10 cellular contexts compared by ENCODE assay signal in genomic region chr22:43293661-43294392, GRCh38. TPM values are rescaled to one million over a fixed set of nuclear protein-coding genes. Genes with fewer than 3 reads are reported as not detected.
DNase-seq lines count a peak whose midpoint lies in the region; ATAC-seq and TF ChIP-seq lines count a peak whose summit lies in the region.
"Had no signal": no experiment of that assay in that cellular context is flagged by ENCODE, and none has a peak within 500 bp of the region (broad histone marks: within the 10 kb centered on the region; RNA-seq: fewer than 3 reads in every experiment).

No MANE protein-coding gene starts in this region.

- WGBS in endodermal cell (ENCODE audit: insufficient coverage in 1 of 2, insufficient read length in 1 of 2), 2 experiments = 86 to 89% methylated on average over 15 of the region's 15 CpGs

- H3K4me1 ChIP-seq in endodermal cell (ENCODE audit: control insufficient read depth, insufficient read depth, low read length) (no peaks in the 10 kb centered on the region), OCI-LY7 (ENCODE audit: insufficient read depth, low read length, poor library complexity, severe bottlenecking) (no peaks in the 10 kb centered on the region)

- H3K36me3 Mint-ChIP-seq in endodermal cell (ENCODE audit: low read depth) (no peaks in the 10 kb centered on the region), neural crest cell (ENCODE audit: low read depth) (no peaks in the 10 kb centered on the region)

- H3K4me2 ChIP-seq in OCI-LY7 (ENCODE audit: low read length) = no peak overlapping the region

- CTCF ChIA-PET in OCI-LY7 (lab: Charles Lee; ENCODE audit: unreplicated experiment) = no interaction called here
- CTCF ChIA-PET in RWPE1 (lab: Yijun Ruan, JAX) = no interaction called here

- ATAC-seq in GM18867 (IDR thresholded peaks at IDR 0.05; ENCODE audit: unreplicated experiment) = no peak

- in situ Hi-C loops in Caki2 (cut with HindIII; ENCODE audit: low pct_unique_long_range_greater_than_20kb, low sequenced_read_pairs) = no loop called here

- H3K27ac Mint-ChIP-seq in endodermal cell = peak overlapping the region; percentile 82
- H3K27ac Mint-ChIP-seq in neural crest cell (ENCODE audit: unreplicated experiment) = peak overlapping the region; percentile 57

- peak overlapping the region; percentile 6 for H3K9ac ChIP-seq in endodermal cell (ENCODE audit: extremely low read depth, low read length, poor library complexity, severe bottlenecking)

- H3K4me3 Mint-ChIP-seq in endodermal cell (no peak overlapping the region), neural crest cell (no peak overlapping the region)

- H3K9me3 ChIP-seq in endodermal cell (ENCODE audit: control insufficient read depth, low read length) (no peaks in the 10 kb centered on the region), OCI-LY7 (ENCODE audit: low read length) (no peaks in the 10 kb centered on the region)
- H3K9me3 ChIP-seq: neutrophil had no signal

- H3K9me3 Mint-ChIP-seq in endodermal cell (no peaks in the 10 kb centered on the region), neural crest cell (no peaks in the 10 kb centered on the region)

- no peaks in the 10 kb centered on the region for H3K79me2 ChIP-seq in OCI-LY7 (ENCODE audit: insufficient read depth, low read depth, low read length)

- H3K27me3 Mint-ChIP-seq in endodermal cell (ENCODE audit: insufficient read depth) (peaks cover 1% of the 10 kb centered on the region), neural crest cell (ENCODE audit: low read depth) (no peaks in the 10 kb centered on the region)

- no TSS peak for BruUV-seq in OCI-LY7 (replicated peaks; lab: Mats Ljungman, UMichigan)

- TF ChIP-seq CTCF in endodermal cell (conservative IDR thresholded peaks at IDR 0.05) = no peak
- no peak for TF ChIP-seq CTCF in neural crest cell (conservative IDR thresholded peaks at IDR 0.05)
- no peak for TF ChIP-seq CTCF in OCI-LY7 (conservative IDR thresholded peaks at IDR 0.05; ENCODE audit: low read length)
- TF ChIP-seq CTCF in RWPE1 (conservative IDR thresholded peaks at IDR 0.05; ENCODE audit: low read depth) = no peak

- H4K20me1 ChIP-seq in OCI-LY7 (ENCODE audit: insufficient read depth, low read length) = no peaks in the 10 kb centered on the region

- H3K27me3 ChIP-seq in endodermal cell (ENCODE audit: control insufficient read depth, insufficient read depth, low read length, poor library complexity, severe bottlenecking) = no peaks in the 10 kb centered on the region

- H3K4me1 Mint-ChIP-seq in endodermal cell (peaks cover 7% of the 10 kb centered on the region), neural crest cell (peaks cover 34% of the 10 kb centered on the region)

- H3K36me3 ChIP-seq in endodermal cell (ENCODE audit: control insufficient read depth, insufficient read depth, low read length) (no peaks in the 10 kb centered on the region), OCI-LY7 (ENCODE audit: insufficient read depth, low read length) (no peaks in the 10 kb centered on the region)
- H3K36me3 ChIP-seq: neutrophil had no signal

- H3K4me3 ChIP-seq in endodermal cell (ENCODE audit: low read length) (no peak overlapping the region), OCI-LY7 (ENCODE audit: low read depth, low read length, poor library complexity, severe bottlenecking) (no peak overlapping the region)

- POLR2A ChIA-PET in OCI-LY7 (lab: Charles Lee) (no interaction called here), RWPE1 (lab: Yijun Ruan, JAX; ENCODE audit: low non-redundant PET) (no interaction called here)

- H3K27ac ChIP-seq in endodermal cell (ENCODE audit: low read depth, low read length) = no peak overlapping the region
- no peak overlapping the region for H3K27ac ChIP-seq in OCI-LY7 (ENCODE audit: low read depth, low read length, poor library complexity, severe bottlenecking)
- H3K27ac ChIP-seq in RWPE1 = no peak overlapping the region
- H3K27ac ChIP-seq: neutrophil had no signal

- H2AFZ ChIP-seq in OCI-LY7 (ENCODE audit: low read length) = no peak overlapping the region

- intact Hi-C loops in OCI-LY7 (cut with micrococcal nuclease; ENCODE audit: unreplicated experiment) = no loop called here

- DNase-seq in Caki2 (ENCODE audit: low read depth) = peak; percentile 76
- peak; percentile 67 for DNase-seq in NCI-H2171 treated with DMSO at 0.1 percent for 48 hours (lab: John Stamatoyannopoulos, UW)
- no peak for DNase-seq in endodermal cell
- DNase-seq in neural crest cell (ENCODE audit: low read depth, low spot score) = no peak
- no peak for DNase-seq in OCI-LY7 (ENCODE audit: low spot score)
- no peak for DNase-seq in SKM-1 treated with dmso at 0.1 percent for 144 hours (lab: John Stamatoyannopoulos, UW; ENCODE audit: unreplicated experiment)
- DNase-seq in RWPE1 (ENCODE audit: low spot score) = no peak
- DNase-seq: NCI-H187 treated with DMSO at 0.1 percent for 48 hours had no signal

- no peaks in the 10 kb centered on the region for H3K9me2 ChIP-seq in OCI-LY7 (ENCODE audit: insufficient read depth, low read length)

RNA-seq across cellular contexts. Expression of gene SCUBE1, which starts 49.3 kb away (rescaled TPM):
- 0.14 TPM in 1 of 2 replicates, not detected in the other for total RNA-seq in Caki2 (2014; rRNA removed; shearing (Covaris generic); ENCODE audit: low replicate concordance)
- total RNA-seq in endodermal cell = under 1 TPM; 0.13 to 0.95 TPM
- polyA plus RNA-seq in endodermal cell (2013, experiment 1 of 2) = 32.3 TPM
- polyA plus RNA-seq in endodermal cell (2013, experiment 2 of 2) = 25.2 TPM
- 10.6 and 12.1 TPM in 2 replicates for total RNA-seq in neural crest cell
- total RNA-seq in OCI-LY7 (2014; rRNA removed; shearing (Covaris generic)) = not detected in 2 replicates
- not detected in 2 replicates for total RNA-seq in OCI-LY7 (2022)

Comparison
In these comparisons a context has a peak if more than half of its experiments do, and no peak if none do; other contexts are left out.
1. DNase-seq: peak in Caki2 (single experiment) and NCI-H2171 treated with DMSO at 0.1 percent for 48 hours (single experiment); none in endodermal cell (single experiment), neural crest cell (single experiment), OCI-LY7 (single experiment), SKM-1 treated with dmso at 0.1 percent for 144 hours (single experiment) and RWPE1 (single experiment).